ENCODE assay signal across 12 cellular contexts in the genomic region with DNA sequence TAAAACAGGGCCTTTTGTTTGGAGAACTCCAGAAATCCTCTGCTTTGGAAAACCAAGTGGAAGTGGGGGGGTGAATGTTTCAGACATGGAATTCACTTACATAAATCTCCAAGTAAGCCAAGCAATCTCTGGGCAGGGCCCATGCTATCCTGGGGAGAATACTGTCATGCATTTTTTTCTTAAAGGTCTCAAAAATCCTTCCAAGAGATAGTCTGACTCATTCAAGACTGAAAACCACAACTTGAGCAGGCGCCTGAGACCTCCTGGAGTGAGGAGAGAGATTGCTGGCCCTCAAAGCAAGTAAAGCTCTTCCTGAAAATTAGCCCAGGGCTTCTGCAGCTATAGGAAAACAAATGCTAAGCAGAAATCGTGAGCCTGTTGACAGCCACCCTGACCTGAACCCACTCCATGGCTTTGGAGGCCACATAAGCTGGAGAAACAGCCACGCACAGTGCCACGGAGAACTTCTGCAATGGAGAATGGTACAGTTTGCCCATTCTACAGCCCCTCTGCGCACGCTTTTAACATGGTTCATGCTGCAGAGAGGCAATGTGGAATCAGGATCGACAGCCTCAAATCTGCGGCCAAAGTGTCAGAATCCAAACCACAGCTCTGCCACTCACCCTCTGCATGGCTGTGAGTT.
A peak's percentile ranks its signal among the peaks of the same experiment; 100 is the strongest.
DNase-seq lines count a peak whose midpoint lies in the region; ATAC-seq and TF ChIP-seq lines count a peak whose summit lies in the region.
"Had no signal": no experiment of that assay in that cellular context is flagged by ENCODE, and none has a peak within 500 bp of the region (broad histone marks: within the 10 kb centered on the region; RNA-seq: fewer than 3 reads in every experiment).

No MANE protein-coding gene starts in this region.

- no CpG with 5 or more reads among the region's 8 CpGs for WGBS in mesendoderm (ENCODE audit: extremely low coverage, insufficient coverage, low lambda C conversion rate)

- H3K23ac ChIP-seq in mesendoderm (ENCODE audit: low read length), result no peak overlapping the region

- POLR2A ChIA-PET in AG04449 (lab: Yijun Ruan, JAX), result interaction anchor here (0.6 to 1.5 kb wide), 4 partner anchors 9 to 29 kb away, joined by 3 to 5 read pairs (median 4); no protein-coding TSS in a partner anchor

- H3K79me2 ChIP-seq in mesendoderm (ENCODE audit: control insufficient read depth, insufficient read depth, low read length), result no peaks in the 10 kb centered on the region

- H3K4me1 ChIP-seq in mesendoderm (ENCODE audit: control insufficient read depth, low read depth, low read length), result peaks cover 2% of the 10 kb centered on the region
- no peaks in the 10 kb centered on the region for H3K4me1 ChIP-seq in gastrocnemius medialis
- no peaks in the 10 kb centered on the region for H3K4me1 ChIP-seq in effector memory CD4-positive, alpha-beta T cell (ENCODE audit: control insufficient read depth, insufficient read depth, low read length, poor library complexity, severe bottlenecking)

- no peak overlapping the region for H3K4me3 ChIP-seq in AG04449 (ENCODE audit: low read depth, low read length)
- no peak overlapping the region for H3K4me3 ChIP-seq in mesendoderm (ENCODE audit: low read length)
- no peak overlapping the region for H3K4me3 ChIP-seq in gastrocnemius medialis
- no peak overlapping the region for H3K4me3 ChIP-seq in effector memory CD4-positive, alpha-beta T cell (ENCODE audit: insufficient read depth, low read depth, low read length, poor library complexity, severe bottlenecking)

- H3K9ac ChIP-seq in mesendoderm (ENCODE audit: low read length), result no peak overlapping the region

- DNase-seq in AG04449 (ENCODE audit: low read depth, low spot score) (peak; percentile 95), MV-4-11 (lab: John Stamatoyannopoulos, UW) (peak; percentile 83), dedifferentiated amniotic fluid mesenchymal stem cell (ENCODE audit: extremely low spot score) (peak; percentile 94), mesendoderm (peak; percentile 88), gastrocnemius medialis (no peak)
- DNase-seq in effector memory CD4-positive, alpha-beta T cell, result no peak
- DNase-seq: activated naive CD8-positive, alpha-beta T cell treated with anti-CD3 and anti-CD28 coated beads for 36 hours; AML-193; NCI-H187 treated with DMSO at 0.1 percent for 48 hours; stimulated activated CD4-positive, alpha-beta T cell treated with anti-CD3 and anti-CD28 coated beads, Interleukin-4, amount 100 ng/mL, for 1 hour had no signal

- in situ Hi-C loops in gastrocnemius medialis (cut with MboI; ENCODE audit: low sequenced_read_pairs in 4 of 4), result no loop called here

- no peak overlapping the region for H3K4ac ChIP-seq in mesendoderm (ENCODE audit: low read depth, low read length)

- no peaks in the 10 kb centered on the region for H3K79me1 ChIP-seq in mesendoderm (ENCODE audit: low read length)

- intact Hi-C loops in gastrocnemius medialis (cut with DNase I; ENCODE audit: low total_unique reads), result no loop called here

- CTCF ChIA-PET in AG04449 (lab: Yijun Ruan, JAX), result no interaction called here

- no peaks in the 10 kb centered on the region for H3K9me3 ChIP-seq in gastrocnemius medialis
- no peaks in the 10 kb centered on the region for H3K9me3 ChIP-seq in effector memory CD4-positive, alpha-beta T cell (ENCODE audit: control insufficient read depth, low read length)

- TF ChIP-seq CTCF in AG04449 (IDR thresholded peaks at IDR 0.05; ENCODE audit: insufficient read depth, low read length, missing control alignments) (no peak), gastrocnemius medialis (IDR thresholded peaks at IDR 0.05 in 4 of 5, conservative IDR thresholded peaks at IDR 0.05 in 1 of 5) (no peak)

- no peak overlapping the region for H3K4me2 ChIP-seq in mesendoderm (ENCODE audit: low read length)

- H3K18ac ChIP-seq in mesendoderm (ENCODE audit: low read length), result peak overlapping the region; percentile 55

- H2BK120ac ChIP-seq in mesendoderm (ENCODE audit: low read depth, low read length), result peak overlapping the region; percentile 56

- H2BK5ac ChIP-seq in mesendoderm (ENCODE audit: low read length), result no peak overlapping the region

- no peak overlapping the region for H2BK15ac ChIP-seq in mesendoderm (replicated peaks; ENCODE audit: low read depth)

- no peak for TF ChIP-seq POLR2A in gastrocnemius medialis (IDR thresholded peaks at IDR 0.05)

- H2AK5ac ChIP-seq in mesendoderm (ENCODE audit: low read length), result no peak overlapping the region

- H3K56ac ChIP-seq in mesendoderm (ENCODE audit: low read length), result peak overlapping the region; percentile 9

- no peak overlapping the region for H4K8ac ChIP-seq in mesendoderm (ENCODE audit: low read depth, low read length)

- H3K27ac ChIP-seq in mesendoderm (ENCODE audit: low read depth, low read length), result peak overlapping the region; percentile 43
- no peak overlapping the region for H3K27ac ChIP-seq in gastrocnemius medialis
- no peak overlapping the region for H3K27ac ChIP-seq in effector memory CD4-positive, alpha-beta T cell (ENCODE audit: insufficient read depth, low read length, poor library complexity, severe bottlenecking)

- H3K36me3 ChIP-seq in mesendoderm (ENCODE audit: control insufficient read depth, insufficient read depth, low read length) (no peaks in the 10 kb centered on the region), gastrocnemius medialis (no peaks in the 10 kb centered on the region)
- no peaks in the 10 kb centered on the region for H3K36me3 ChIP-seq in effector memory CD4-positive, alpha-beta T cell (ENCODE audit: control insufficient read depth, insufficient read depth, low read length)

- ATAC-seq in HG03571 (IDR thresholded peaks at IDR 0.05; ENCODE audit: unreplicated experiment) (no peak), HG03139 (IDR thresholded peaks at IDR 0.05; ENCODE audit: unreplicated experiment) (no peak), gastrocnemius medialis (no peak)

- no peak overlapping the region for H4K5ac ChIP-seq in mesendoderm (ENCODE audit: low read length)

- no peaks in the 10 kb centered on the region for H3K27me3 ChIP-seq in mesendoderm (ENCODE audit: insufficient read depth, low read length, poor library complexity)
- no peaks in the 10 kb centered on the region for H3K27me3 ChIP-seq in gastrocnemius medialis
- no peaks in the 10 kb centered on the region for H3K27me3 ChIP-seq in effector memory CD4-positive, alpha-beta T cell (replicated peaks; ENCODE audit: control insufficient read depth, insufficient read depth, low read length, poor library complexity, severe bottlenecking)

Comparison
In these comparisons a context has a peak if more than half of its experiments do, and no peak if none do; other contexts are left out.
1. DNase-seq: peak in AG04449 (single experiment), MV-4-11 (single experiment), dedifferentiated amniotic fluid mesenchymal stem cell (single experiment) and mesendoderm (single experiment); none in gastrocnemius medialis (0 of 2) and effector memory CD4-positive, alpha-beta T cell (0 of 3).